Comparison of ENCODE assay signal across 23 cellular contexts in the genomic region with DNA sequence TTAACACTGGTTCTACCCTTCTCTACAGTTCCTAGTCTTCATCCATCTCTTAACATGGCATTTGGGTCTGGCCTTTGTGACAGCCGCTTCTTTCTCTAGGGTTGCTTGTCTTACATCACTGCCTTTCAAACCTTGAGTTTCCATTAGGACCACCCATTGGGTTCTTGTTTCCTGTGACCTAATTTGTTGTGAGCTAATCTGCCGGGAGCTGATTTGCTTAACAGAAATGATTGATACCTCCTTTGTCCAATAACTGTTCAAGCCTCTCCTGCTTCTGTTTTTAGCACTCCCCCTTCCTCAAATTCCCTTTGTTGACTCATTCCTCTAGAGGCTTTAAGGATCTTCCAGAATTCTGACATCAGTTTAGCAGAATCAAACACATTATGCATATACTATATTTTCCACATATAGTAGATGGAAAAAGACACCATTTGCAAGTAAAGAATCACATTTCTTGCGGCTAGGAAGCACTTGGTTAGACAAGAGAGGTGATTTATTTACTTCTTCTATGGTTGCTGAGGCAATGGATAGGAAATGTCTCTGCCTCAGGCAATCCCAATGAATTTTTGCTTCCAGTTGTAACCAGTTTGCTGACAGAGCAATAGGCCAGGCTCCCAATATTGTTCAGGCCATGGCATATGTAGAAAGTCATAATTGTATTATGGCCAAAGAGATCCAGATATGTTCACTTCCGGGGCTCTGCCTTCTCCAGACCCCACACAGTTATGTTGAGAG.
DNase-seq lines count a peak whose midpoint lies in the region; ATAC-seq, FAIRE-seq and TF ChIP-seq lines count a peak whose summit lies in the region.
"Had no signal": no experiment of that assay in that cellular context is flagged by ENCODE, and none has a peak within 500 bp of the region (broad histone marks: within the 10 kb centered on the region; RNA-seq: fewer than 3 reads in every experiment).

No MANE protein-coding gene starts in this region.

- in situ Hi-C loops in GM23248 (cut with MboI) (no loop called here), GM13977 (cut with MboI; ENCODE audit: low pct_unique_long_range_greater_than_20kb, low sequenced_read_pairs, unreplicated experiment) (no loop called here)

- H2BK12ac ChIP-seq in H1 (ENCODE audit: low read depth, low read length), result no peak overlapping the region

- H3K9me3 ChIP-seq in GM23248 (ENCODE audit: low read depth) (no peaks in the 10 kb centered on the region), H1 (ENCODE audit: insufficient read depth in 2 of 2, low read depth in 1 of 2, low read length in 1 of 2) (no peaks in the 10 kb centered on the region), left lung (no peaks in the 10 kb centered on the region)
- H3K9me3 ChIP-seq: MG63 had no signal

- no peak overlapping the region for H3K27ac Mint-ChIP-seq in T-cell
- H3K27ac Mint-ChIP-seq: activated B cell treated with CpG ODN at 0.5 μM for 24 hours; activated naive CD8-positive, alpha-beta T cell treated with anti-CD3 and anti-CD28 coated beads for 36 hours; natural killer cell had no signal

- no peak overlapping the region for H3K14ac ChIP-seq in H1 (ENCODE audit: insufficient read length)

- no peak overlapping the region for H3K4me3 Mint-ChIP-seq in T-cell
- H3K4me3 Mint-ChIP-seq: activated B cell treated with CpG ODN at 0.5 μM for 24 hours; activated naive CD8-positive, alpha-beta T cell treated with anti-CD3 and anti-CD28 coated beads for 36 hours; natural killer cell had no signal

- H3K9me3 Mint-ChIP-seq in T-cell, result peaks cover 4 to 5% (median 4%) of the 10 kb centered on the region in 3 donors
- H3K9me3 Mint-ChIP-seq: natural killer cell had no signal

- H2BK5ac ChIP-seq in H1 (ENCODE audit: low read depth, low read length), result no peak overlapping the region
- H2BK5ac ChIP-seq in mesendoderm (ENCODE audit: low read length), result no peak overlapping the region

- no peaks in the 10 kb centered on the region for H3K23me2 ChIP-seq in H1 (ENCODE audit: low read depth, low read length)

- no peak overlapping the region for H3K4me2 ChIP-seq in GM23248 (ENCODE audit: unreplicated experiment)
- no peak overlapping the region for H3K4me2 ChIP-seq in H1 (ENCODE audit: insufficient read depth in 1 of 2, low read depth in 2 of 2, low read length in 2 of 2)
- no peak overlapping the region for H3K4me2 ChIP-seq in mesendoderm (ENCODE audit: low read length)

- no peak for TF ChIP-seq POLR2A in H1 (IDR thresholded peaks at IDR 0.05; ENCODE audit: control extremely low read depth in 1 of 2, low read depth in 2 of 2, low read length in 2 of 2)

- H2BK15ac ChIP-seq in H1 (ENCODE audit: low read length), result no peak overlapping the region
- no peak overlapping the region for H2BK15ac ChIP-seq in mesendoderm (replicated peaks; ENCODE audit: low read depth)

- CTCF ChIA-PET in RWPE1 (lab: Yijun Ruan, JAX), result interaction anchor here (0.6 kb wide), 1 partner anchor 43 kb away, joined by 3 read pairs; no protein-coding TSS in a partner anchor
- CTCF ChIA-PET in H1 (lab: Charles Lee; ENCODE audit: partially characterized antibody), result interaction anchor here (1.1 kb wide), 1 partner anchor 41 kb away, joined by 4 read pairs; no protein-coding TSS in a partner anchor
- CTCF ChIA-PET in T-cell (lab: Charles Lee), result no interaction called here

- H3K27me3 Mint-ChIP-seq in T-cell, result peaks cover 0 to 4% of the 10 kb centered on the region in 2 donors

- no peaks in the 10 kb centered on the region for H3K4me1 Mint-ChIP-seq in T-cell
- H3K4me1 Mint-ChIP-seq: activated B cell treated with CpG ODN at 0.5 μM for 24 hours; activated naive CD8-positive, alpha-beta T cell treated with anti-CD3 and anti-CD28 coated beads for 36 hours; natural killer cell had no signal

- H3K23ac ChIP-seq in H1 (ENCODE audit: insufficient read length) (no peak overlapping the region), mesendoderm (ENCODE audit: low read length) (no peak overlapping the region)

- H3K79me1 ChIP-seq in H1 (ENCODE audit: low read depth, low read length), result no peaks in the 10 kb centered on the region
- H3K79me1 ChIP-seq in mesendoderm (ENCODE audit: low read length), result no peaks in the 10 kb centered on the region

- H3K18ac ChIP-seq in H1 (ENCODE audit: extremely low read depth, low read length) (no peak overlapping the region), mesendoderm (ENCODE audit: low read length) (no peak overlapping the region)

- no peak overlapping the region for H4K91ac ChIP-seq in H1 (replicated peaks; ENCODE audit: insufficient read length, low read length)

- no peak overlapping the region for H3K27ac ChIP-seq in GM23248
- no peak overlapping the region for H3K27ac ChIP-seq in RWPE1
- H3K27ac ChIP-seq in H1 (ENCODE audit: low read depth, low read length), result no peak overlapping the region
- no peak overlapping the region for H3K27ac ChIP-seq in mesendoderm (ENCODE audit: low read depth, low read length)
- no peak overlapping the region for H3K27ac ChIP-seq in left lung
- H3K27ac ChIP-seq: C4-2B, HL-60 had no signal

- H2AK5ac ChIP-seq in H1 (ENCODE audit: low read depth, low read length) (no peak overlapping the region), mesendoderm (ENCODE audit: low read length) (no peak overlapping the region)

- H3K4ac ChIP-seq in H1 (replicated peaks; ENCODE audit: insufficient read length, low read depth, low read length) (no peak overlapping the region), mesendoderm (ENCODE audit: low read depth, low read length) (no peak overlapping the region)

- H4K8ac ChIP-seq in H1 (ENCODE audit: extremely low read depth, insufficient read depth, low read length) (no peak overlapping the region), mesendoderm (ENCODE audit: low read depth, low read length) (no peak overlapping the region)

- no peaks in the 10 kb centered on the region for H3K9me2 ChIP-seq in GM23248 (ENCODE audit: insufficient read depth)

- no peak for TF ChIP-seq RAD21 in H1 (IDR thresholded peaks at IDR 0.05 in 1 of 2, conservative IDR thresholded peaks at IDR 0.05 in 1 of 2; ENCODE audit: low read depth in 2 of 2, low read length in 2 of 2)

- ATAC-seq in T-cell (replicated peaks in 1 of 4) (no peak), left lung (no peak), GM21619 (IDR thresholded peaks at IDR 0.05; ENCODE audit: unreplicated experiment) (no peak)
- ATAC-seq: left cardiac atrium, natural killer cell, right cardiac atrium had no signal

- POLR2A ChIA-PET in RWPE1 (lab: Yijun Ruan, JAX; ENCODE audit: low non-redundant PET) (no interaction called here), H1 (lab: Charles Lee; ENCODE audit: partially characterized antibody) (no interaction called here), T-cell (lab: Charles Lee) (no interaction called here)

- TF ChIP-seq CTCF in RWPE1 (conservative IDR thresholded peaks at IDR 0.05; ENCODE audit: low read depth), result no peak
- no peak for TF ChIP-seq CTCF in H1 (IDR thresholded peaks at IDR 0.05; ENCODE audit: control extremely low read depth in 1 of 3, insufficient read depth in 1 of 3, low read depth in 1 of 3, low read length in 3 of 3)
- no peak for TF ChIP-seq CTCF in GM13977 (IDR thresholded peaks at IDR 0.05; ENCODE audit: extremely low read depth, insufficient read depth, missing control alignments)
- TF ChIP-seq CTCF in left lung (IDR thresholded peaks at IDR 0.05), result no peak

- no peaks in the 10 kb centered on the region for H3K79me2 ChIP-seq in GM23248 (ENCODE audit: insufficient read depth)
- H3K79me2 ChIP-seq in H1 (ENCODE audit: control insufficient read depth in 1 of 2, insufficient read depth in 2 of 2, low read length in 2 of 2), result no peaks in the 10 kb centered on the region
- H3K79me2 ChIP-seq in mesendoderm (ENCODE audit: control insufficient read depth, insufficient read depth, low read length), result no peaks in the 10 kb centered on the region

- no peak for TF ChIP-seq EP300 in H1 (IDR thresholded peaks at IDR 0.05; ENCODE audit: borderline replicate concordance in 1 of 2, low read depth in 2 of 2, low read length in 2 of 2)

- FAIRE-seq in H1 (lab: Jason Lieb, UNC), result no peak
- FAIRE-seq: G401.6, GM18507 had no signal

- H2BK20ac ChIP-seq in H1 (ENCODE audit: low read length), result no peak overlapping the region

- H3K4me3 ChIP-seq in GM23248, result no peak overlapping the region
- no peak overlapping the region for H3K4me3 ChIP-seq in H1 (ENCODE audit: extremely low read depth in 1 of 4, insufficient read depth in 2 of 4, low read depth in 3 of 4, low read length in 4 of 4)
- H3K4me3 ChIP-seq in mesendoderm (ENCODE audit: low read length), result no peak overlapping the region
- H3K4me3 ChIP-seq in left lung, result no peak overlapping the region
- H3K4me3 ChIP-seq: MG63 had no signal

- H3K27me3 ChIP-seq in GM23248 (replicated peaks; ENCODE audit: insufficient read depth) (no peaks in the 10 kb centered on the region), H1 (replicated peaks in 1 of 4; ENCODE audit: control insufficient read depth in 3 of 4, extremely low read depth in 1 of 4, insufficient read depth in 3 of 4, low read length in 3 of 4) (no peaks in the 10 kb centered on the region), mesendoderm (ENCODE audit: insufficient read depth, low read length, poor library complexity) (no peaks in the 10 kb centered on the region), left lung (no peaks in the 10 kb centered on the region)
- H3K27me3 ChIP-seq: MG63 had no signal

- WGBS in GM23248 (ENCODE audit: low coverage in 1 of 2, low lambda C conversion rate in 2 of 2, missing lambda C conversion rate in 2 of 2), 2 experiments, result 95% methylated on average over 4 of the region's 4 CpGs
- 86% methylated on average over 4 of the region's 4 CpGs; no CpG with 5 or more reads in 1 of the 2 experiments for WGBS in H1 (ENCODE audit: extremely low coverage in 1 of 2, insufficient coverage in 1 of 2, insufficient read length in 1 of 2, insufficient replicate concordance in 2 of 2, low coverage in 1 of 2, low lambda C conversion rate in 2 of 2, missing lambda C conversion rate in 1 of 2), 2 experiments
- no CpG with 5 or more reads among the region's 4 CpGs for WGBS in mesendoderm (ENCODE audit: extremely low coverage, insufficient coverage, low lambda C conversion rate)

- H3K36me3 Mint-ChIP-seq in T-cell, result no peaks in the 10 kb centered on the region
- H3K36me3 Mint-ChIP-seq: activated naive CD8-positive, alpha-beta T cell treated with anti-CD3 and anti-CD28 coated beads for 36 hours had no signal

- H4K5ac ChIP-seq in H1 (ENCODE audit: insufficient read length, low read depth, low read length) (no peak overlapping the region), mesendoderm (ENCODE audit: low read length) (no peak overlapping the region)

- H4K20me1 ChIP-seq in GM23248 (ENCODE audit: insufficient read depth) (no peaks in the 10 kb centered on the region), H1 (replicated peaks in 1 of 2; ENCODE audit: control insufficient read depth in 1 of 2, insufficient read depth in 2 of 2, low read length in 2 of 2) (no peaks in the 10 kb centered on the region)

- H2BK120ac ChIP-seq in H1 (replicated peaks; ENCODE audit: low read depth, low read length) (no peak overlapping the region), mesendoderm (ENCODE audit: low read depth, low read length) (no peak overlapping the region)

- no peak overlapping the region for H3K56ac ChIP-seq in H1 (replicated peaks; ENCODE audit: insufficient read length, low read depth, low read length)
- H3K56ac ChIP-seq in mesendoderm (ENCODE audit: low read length), result no peak overlapping the region

- H3K9ac ChIP-seq in GM23248 (no peak overlapping the region), H1 (replicated peaks in 1 of 4; ENCODE audit: extremely low read depth in 1 of 4, low read depth in 3 of 4, low read length in 3 of 4) (no peak overlapping the region), mesendoderm (ENCODE audit: low read length) (no peak overlapping the region)

- peaks cover 47% of the 10 kb centered on the region for H3K4me1 ChIP-seq in GM23248 (ENCODE audit: insufficient read depth)
- peaks cover 0 to 7% (median 2%) of the 10 kb centered on the region in 4 experiments; a peak in 3 of 7 replicates for H3K4me1 ChIP-seq in H1 (replicated peaks in 1 of 4; ENCODE audit: control insufficient read depth in 3 of 4, insufficient read depth in 4 of 4, low read length in 3 of 4)
- H3K4me1 ChIP-seq in mesendoderm (ENCODE audit: control insufficient read depth, low read depth, low read length), result peaks cover 7% of the 10 kb centered on the region
- peaks cover 0 to 15% of the 10 kb centered on the region in 2 donors for H3K4me1 ChIP-seq in left lung

- H3F3A ChIP-seq in GM23248 (ENCODE audit: insufficient read depth), result peaks cover 39% of the 10 kb centered on the region

- H2AFZ ChIP-seq in GM23248 (no peak overlapping the region), H1 (ENCODE audit: low read length) (no peak overlapping the region)

- peak; percentile 21 for DNase-seq in GM23248
- peak; percentile 27 for DNase-seq in RWPE1 (ENCODE audit: low spot score)
- DNase-seq in H1 (ENCODE audit: low read depth in 1 of 2, low spot score in 2 of 2), result no peak
- DNase-seq in mesendoderm, result peak; percentile 92
- DNase-seq in GM13977 (ENCODE audit: low spot score), result no peak
- no peak for DNase-seq in T-cell
- no peak for DNase-seq in left lung
- DNase-seq: activated B cell treated with CpG ODN at 0.5 μM for 24 hours; activated CD8-positive, alpha-beta memory T cell treated with anti-CD3 and anti-CD28 coated beads, Interleukin-2, amount 50 U/mL, for 4 hours; activated naive CD8-positive, alpha-beta T cell treated with anti-CD3 and anti-CD28 coated beads for 36 hours; HCEC 1CT; left cardiac atrium; MG63; natural killer cell; NCI-H2171 treated with DMSO at 0.1 percent for 48 hours; right cardiac atrium; stimulated activated naive CD4-positive, alpha-beta T cell; SW 1271 had no signal

- H3K36me3 ChIP-seq in GM23248 (ENCODE audit: low read depth) (no peaks in the 10 kb centered on the region), H1 (ENCODE audit: control insufficient read depth in 2 of 4, insufficient read depth in 4 of 4, low read length in 3 of 4) (no peaks in the 10 kb centered on the region), mesendoderm (ENCODE audit: control insufficient read depth, insufficient read depth, low read length) (no peaks in the 10 kb centered on the region), left lung (no peaks in the 10 kb centered on the region)
- H3K36me3 ChIP-seq: MG63 had no signal

- intact Hi-C loops in left lung (cut with DNase I), result no loop called here

Comparison
In these comparisons a context has a peak if more than half of its experiments do, and no peak if none do; other contexts are left out.
1. DNase-seq: peak in GM23248 (single experiment), RWPE1 (single experiment) and mesendoderm (single experiment); none in H1 (0 of 2), GM13977 (single experiment), T-cell (0 of 34) and left lung (0 of 2).
2. CTCF ChIA-PET loops: an anchor here in RWPE1 (0.6 kb wide) and H1 (1.1 kb wide); none called in T-cell.